9 cellular contexts compared by ENCODE assay signal in genomic region chr1:18951416-18951815, GRCh38. TPM values are rescaled to one million over a fixed set of nuclear protein-coding genes. Genes with fewer than 3 reads are reported as not detected.
DNase-seq lines count a peak whose midpoint lies in the region; ATAC-seq, FAIRE-seq and TF ChIP-seq lines count a peak whose summit lies in the region.
"Had no signal": no experiment of that assay in that cellular context is flagged by ENCODE, and none has a peak within 500 bp of the region (broad histone marks: within the 10 kb centered on the region; RNA-seq: fewer than 3 reads in every experiment).

No MANE protein-coding gene starts in this region.

- no peaks in the 10 kb centered on the region for H3K9me3 Mint-ChIP-seq in activated CD4-positive, alpha-beta T cell treated with anti-CD3 and anti-CD28 coated beads for 36 hours (ENCODE audit: low read depth)
- H3K9me3 Mint-ChIP-seq in activated T-helper 1 cell treated with anti-CD3 and anti-CD28 coated beads, Interleukin-12 subunit alpha, Interleukin-12 subunit beta, Interleukin-2, Interleukin-4 antibody, amounts not matched to agents 30 ng/mL and 10 ng/mL and 1 ng/mL, durations not matched to agents 14 hours and 24 hours and 36 hours, result no peaks in the 10 kb centered on the region

- peak overlapping the region; percentile 71; the same call in 1 of the 2 replicates for H3K9ac ChIP-seq in HepG2 (ENCODE audit: insufficient read depth, low read depth, low read length)

- peak overlapping the region; percentile 93 for H3K27ac ChIP-seq in HepG2 (ENCODE audit: extremely low read length, insufficient read depth, low read length)
- H3K27ac ChIP-seq in thoracic aorta, result peak overlapping the region; percentile 88 to 97

- H4K20me1 ChIP-seq in HepG2 (ENCODE audit: insufficient read depth, low read length), result peaks cover 19% of the 10 kb centered on the region

- no peaks in the 10 kb centered on the region for H3K27me3 Mint-ChIP-seq in activated CD4-positive, alpha-beta T cell treated with anti-CD3 and anti-CD28 coated beads for 36 hours
- peaks cover 2% of the 10 kb centered on the region for H3K27me3 Mint-ChIP-seq in activated T-helper 1 cell treated with anti-CD3 and anti-CD28 coated beads, Interleukin-12 subunit alpha, Interleukin-12 subunit beta, Interleukin-2, Interleukin-4 antibody, amounts not matched to agents 30 ng/mL and 10 ng/mL and 1 ng/mL, durations not matched to agents 14 hours and 24 hours and 36 hours (ENCODE audit: insufficient read depth)

- in situ Hi-C loops in HepG2 (cut with HindIII; ENCODE audit: extremely low pct_ligation_motif_present, low pct_unique_long_range_greater_than_20kb), result no loop called here

- peak; percentile 52 for DNase-seq in activated CD4-positive, alpha-beta T cell treated with anti-CD3 and anti-CD28 coated beads for 36 hours
- DNase-seq in activated CD4-positive, alpha-beta T cell treated with anti-CD3 and anti-CD28 coated beads, Interleukin-2, amount 50 U/mL, for 4 hours, result no peak
- DNase-seq in activated T-helper 1 cell treated with anti-CD3 and anti-CD28 coated beads, Interleukin-12 subunit alpha, Interleukin-12 subunit beta, Interleukin-2, Interleukin-4 antibody, amounts not matched to agents 30 ng/mL and 10 ng/mL and 1 ng/mL, durations not matched to agents 14 hours and 24 hours and 36 hours (ENCODE audit: low spot score), result no peak
- DNase-seq in HepG2 (ENCODE audit: low spot score), result no peak
- DNase-seq in thoracic aorta (ENCODE audit: low spot score), result no peak
- no peak for DNase-seq in NCI-H1417 treated with DMSO at 0.1 percent for 48 hours (lab: John Stamatoyannopoulos, UW)
- DNase-seq in NK-92 treated with Interleukin-12 subunit alpha and Interleukin-12 subunit beta, amount 100 ng/mL, for 24 hours (lab: John Stamatoyannopoulos, UW), result no peak
- DNase-seq: PC-3 had no signal

- H3K9me3 ChIP-seq in HepG2 (ENCODE audit: low read length) (no peaks in the 10 kb centered on the region), thoracic aorta (no peaks in the 10 kb centered on the region)

- peak overlapping the region; percentile 92 for H3K27ac Mint-ChIP-seq in activated CD4-positive, alpha-beta T cell treated with anti-CD3 and anti-CD28 coated beads for 36 hours
- peak overlapping the region; percentile 99 for H3K27ac Mint-ChIP-seq in activated T-helper 1 cell treated with anti-CD3 and anti-CD28 coated beads, Interleukin-12 subunit alpha, Interleukin-12 subunit beta, Interleukin-2, Interleukin-4 antibody, amounts not matched to agents 30 ng/mL and 10 ng/mL and 1 ng/mL, durations not matched to agents 14 hours and 24 hours and 36 hours

- FAIRE-seq in HepG2 (lab: Jason Lieb, UNC), result no peak

- H3K36me3 ChIP-seq in HepG2 (replicated peaks in 1 of 2; ENCODE audit: control insufficient read depth in 1 of 2, insufficient read depth in 2 of 2, low read length in 2 of 2) (no peaks in the 10 kb centered on the region), thoracic aorta (no peaks in the 10 kb centered on the region)

- peaks cover 83% of the 10 kb centered on the region for H3K79me2 ChIP-seq in HepG2 (ENCODE audit: insufficient read depth, low read length)

- no peak overlapping the region for H2AFZ ChIP-seq in HepG2 (ENCODE audit: low read length)

- TF ChIP-seq CTCF in HepG2 (CRISPR knock-in tag; IDR thresholded peaks at IDR 0.05) (no peak), thoracic aorta (IDR thresholded peaks at IDR 0.05) (no peak)

- TF ChIP-seq RAD21 in HepG2 (CRISPR knock-in tag; IDR thresholded peaks at IDR 0.05), result no peak

- H3K4me2 ChIP-seq in HepG2 (ENCODE audit: low read depth, low read length), result peak overlapping the region; percentile 98

- TF ChIP-seq POLR2A in HepG2 (IDR thresholded peaks at IDR 0.05; ENCODE audit: insufficient read depth in 1 of 2, low read depth in 2 of 2, low read length in 2 of 2), result no peak

- POLR2A ChIA-PET in activated CD4-positive, alpha-beta T cell treated with anti-CD3 and anti-CD28 coated beads for 36 hours (lab: Charles Lee), result interaction anchor here (0.9 to 5.6 kb wide), 6 partner anchors 9 to 49 kb away, joined by 3 to 43 read pairs (median 4); partner anchors contain the start of gene ALDH4A1
- POLR2A ChIA-PET in HepG2 (lab: Yijun Ruan, JAX), result interaction anchor here (0.9 to 1.4 kb wide), 2 partner anchors 95 to 119 kb away, joined by 3 read pairs; no protein-coding TSS in a partner anchor

- ATAC-seq in activated CD4-positive, alpha-beta T cell treated with anti-CD3 and anti-CD28 coated beads for 36 hours, result peak; percentile 4
- ATAC-seq in HepG2 (no peak), thoracic aorta (ENCODE audit: insufficient number of reproducible peaks, low FRiP score, low read depth) (no peak), HG02981 (IDR thresholded peaks at IDR 0.05; ENCODE audit: unreplicated experiment) (no peak)
- ATAC-seq: PC-3 had no signal

- H3K27me3 ChIP-seq in HepG2 (ENCODE audit: control insufficient read depth in 1 of 2, insufficient read depth in 2 of 2, low read length in 2 of 2), result no peaks in the 10 kb centered on the region
- no peaks in the 10 kb centered on the region for H3K27me3 ChIP-seq in thoracic aorta (replicated peaks; ENCODE audit: insufficient read depth)

- no TSS peak for BruUV-seq in HepG2 (replicated peaks; lab: Mats Ljungman, UMichigan)

- H3K4me1 Mint-ChIP-seq in activated CD4-positive, alpha-beta T cell treated with anti-CD3 and anti-CD28 coated beads for 36 hours, result peaks cover 80% of the 10 kb centered on the region
- H3K4me1 Mint-ChIP-seq in activated T-helper 1 cell treated with anti-CD3 and anti-CD28 coated beads, Interleukin-12 subunit alpha, Interleukin-12 subunit beta, Interleukin-2, Interleukin-4 antibody, amounts not matched to agents 30 ng/mL and 10 ng/mL and 1 ng/mL, durations not matched to agents 14 hours and 24 hours and 36 hours (ENCODE audit: low read depth), result peaks cover 87% of the 10 kb centered on the region

- H3K4me3 Mint-ChIP-seq in activated CD4-positive, alpha-beta T cell treated with anti-CD3 and anti-CD28 coated beads for 36 hours, result peak overlapping the region; percentile 86
- H3K4me3 Mint-ChIP-seq in activated T-helper 1 cell treated with anti-CD3 and anti-CD28 coated beads, Interleukin-12 subunit alpha, Interleukin-12 subunit beta, Interleukin-2, Interleukin-4 antibody, amounts not matched to agents 30 ng/mL and 10 ng/mL and 1 ng/mL, durations not matched to agents 14 hours and 24 hours and 36 hours, result peak overlapping the region; percentile 89

- CTCF ChIA-PET in activated CD4-positive, alpha-beta T cell treated with anti-CD3 and anti-CD28 coated beads for 36 hours (lab: Charles Lee), result interaction anchor here (1.2 to 7.2 kb wide), 7 partner anchors 25 to 60 kb away, joined by 3 to 66 read pairs (median 7); partner anchors contain the start of gene ALDH4A1
- CTCF ChIA-PET in HepG2 (lab: Yijun Ruan, JAX; ENCODE audit: low intra/inter-chr PET ratio, low total read pairs), result interaction anchor here (1.1 kb wide), 1 partner anchor 39 kb away, joined by 3 read pairs; no protein-coding TSS in a partner anchor

- 69% methylated on average over 7 of the region's 9 CpGs for WGBS in HepG2 (ENCODE audit: low lambda C conversion rate)

- peaks cover 44% of the 10 kb centered on the region for H3K36me3 Mint-ChIP-seq in activated CD4-positive, alpha-beta T cell treated with anti-CD3 and anti-CD28 coated beads for 36 hours (ENCODE audit: low read depth)
- H3K36me3 Mint-ChIP-seq in activated T-helper 1 cell treated with anti-CD3 and anti-CD28 coated beads, Interleukin-12 subunit alpha, Interleukin-12 subunit beta, Interleukin-2, Interleukin-4 antibody, amounts not matched to agents 30 ng/mL and 10 ng/mL and 1 ng/mL, durations not matched to agents 14 hours and 24 hours and 36 hours (ENCODE audit: low read depth), result peaks cover 26% of the 10 kb centered on the region

- H3K4me1 ChIP-seq in HepG2 (ENCODE audit: insufficient read depth, low read length) (peaks cover 85% of the 10 kb centered on the region), thoracic aorta (ENCODE audit: control insufficient read depth in 1 of 2, low read depth in 2 of 2) (peaks cover 54 to 86% of the 10 kb centered on the region in 2 donors)

- TF ChIP-seq EP300 in HepG2 (IDR thresholded peaks at IDR 0.05; ENCODE audit: low read depth in 2 of 2, low read length in 2 of 2) (no peak), HepG2 (CRISPR knock-in tag; IDR thresholded peaks at IDR 0.05; ENCODE audit: borderline replicate concordance) (no peak)

- H3K4me3 ChIP-seq in HepG2 (replicated peaks in 1 of 3; ENCODE audit: insufficient read depth in 1 of 3, low read depth in 2 of 3, low read length in 3 of 3), result peak overlapping the region in 2 of 3 experiments; percentile 73 to 75; a peak in 2 of 6 replicates
- H3K4me3 ChIP-seq in thoracic aorta, result peak overlapping the region; percentile 70

- intact Hi-C loops in activated CD4-positive, alpha-beta T cell treated with anti-CD3 and anti-CD28 coated beads for 36 hours (cut with DNase I, micrococcal nuclease), result loop anchor here (1.0 to 10.0 kb wide), 5 partner anchors 44 to 1514 kb away; partner anchors contain the start of gene RCC2 (in 1 of the 2)
- intact Hi-C loops in activated T-helper 1 cell treated with anti-CD3 and anti-CD28 coated beads, Interleukin-12 subunit alpha, Interleukin-12 subunit beta, Interleukin-2, Interleukin-4 antibody, amounts not matched to agents 30 ng/mL and 10 ng/mL and 1 ng/mL, durations not matched to agents 14 hours and 24 hours and 36 hours (cut with micrococcal nuclease), result loop anchor here (2.0 to 5.0 kb wide), 2 partner anchors 45 to 1236 kb away; partner anchors contain the start of genes PLA2G2C and UBXN10
- intact Hi-C loops in HepG2 (cut with micrococcal nuclease; ENCODE audit: unreplicated experiment), result loop anchor here (2.0 kb wide), 1 partner anchor 45 kb away; no protein-coding TSS in a partner anchor

RNA-seq across cellular contexts. Expression of gene IFFO2, which starts 5.1 kb away (rescaled TPM):
- total RNA-seq in activated CD4-positive, alpha-beta T cell treated with anti-CD3 and anti-CD28 coated beads for 36 hours, result 10 to 100 TPM; 48.3 to 62.7 TPM
- 31.8 and 32.6 TPM in 2 replicates for total RNA-seq in activated T-helper 1 cell treated with anti-CD3 and anti-CD28 coated beads, Interleukin-12 subunit alpha, Interleukin-12 subunit beta, Interleukin-2, Interleukin-4 antibody, amounts not matched to agents 30 ng/mL and 10 ng/mL and 1 ng/mL, durations not matched to agents 14 hours and 24 hours and 36 hours
- total RNA-seq in HepG2 (2016; rRNA removed; fragmentation: Illumina TruSeq; extraction: Trizol), result 16.3 and 16.7 TPM in 2 replicates
- total RNA-seq in HepG2 (2016; cell fraction: cytosol; rRNA removed; fragmentation: Illumina TruSeq; extraction: Trizol; ENCODE audit: low read depth), result 1.4 and 1.9 TPM in 2 replicates
- 12.2 and 17.7 TPM in 2 replicates for total RNA-seq in HepG2 (2016; cell fraction: insoluble cytoplasmic fraction; rRNA removed; fragmentation: Illumina TruSeq; extraction: Trizol)
- total RNA-seq in HepG2 (2016; cell fraction: membrane; rRNA removed; fragmentation: Illumina TruSeq; extraction: Trizol), result 3.8 and 4.9 TPM in 2 replicates
- total RNA-seq in HepG2 (2016; cell fraction: nucleus; rRNA removed; fragmentation: Illumina TruSeq; extraction: Trizol), result 10.0 and 11.1 TPM in 2 replicates
- polyA plus RNA-seq in HepG2 (2011; rRNA removed), result 6.9 and 7.3 TPM in 2 replicates
- 8.4 and 12.3 TPM in 2 replicates for polyA plus RNA-seq in HepG2 (2011; cell fraction: cytosol; rRNA removed)
- polyA plus RNA-seq in HepG2 (2011; cell fraction: nucleus; rRNA removed), result 21.1 and 21.8 TPM in 2 replicates
- 5.7 and 8.6 TPM in 2 replicates for polyA plus RNA-seq in HepG2 (2012)
- 0.47 and 1.00 TPM in 2 replicates for polyA plus RNA-seq in HepG2 (2016; cell fraction: cytosol; fragmentation: Illumina TruSeq; extraction: Trizol; ENCODE audit: low read depth)
- 9.4 and 11.8 TPM in 2 replicates for polyA plus RNA-seq in HepG2 (2016; cell fraction: insoluble cytoplasmic fraction; fragmentation: Illumina TruSeq; extraction: Trizol; ENCODE audit: low read depth)
- 1.5 and 1.6 TPM in 2 replicates for polyA plus RNA-seq in HepG2 (2016; cell fraction: membrane; fragmentation: Illumina TruSeq; extraction: Trizol; ENCODE audit: low read depth)
- 13.9 and 14.1 TPM in 2 replicates for polyA plus RNA-seq in HepG2 (2016; cell fraction: nucleus; fragmentation: Illumina TruSeq; extraction: Trizol; ENCODE audit: insufficient read depth, low read depth)
- 2.4 and 21.3 TPM in 2 replicates for polyA minus RNA-seq in HepG2 (2011; rRNA and poly(A)+ RNA removed; ENCODE audit: low replicate concordance)
- polyA minus RNA-seq in HepG2 (2011; cell fraction: cytosol; rRNA and poly(A)+ RNA removed), result 10.2 and 10.5 TPM in 2 replicates
- 4.0 and 6.3 TPM in 2 replicates for polyA minus RNA-seq in HepG2 (2011; cell fraction: nucleus; rRNA and poly(A)+ RNA removed)
- total RNA-seq in thoracic aorta, result 10 to 100 TPM; 24.8 to 27.7 TPM

RNA-seq across cellular contexts. Expression of gene ALDH4A1, which starts 49.1 kb away (rescaled TPM):
- 1 to 10 TPM; 4.4 to 5.8 TPM for total RNA-seq in activated CD4-positive, alpha-beta T cell treated with anti-CD3 and anti-CD28 coated beads for 36 hours
- total RNA-seq in activated T-helper 1 cell treated with anti-CD3 and anti-CD28 coated beads, Interleukin-12 subunit alpha, Interleukin-12 subunit beta, Interleukin-2, Interleukin-4 antibody, amounts not matched to agents 30 ng/mL and 10 ng/mL and 1 ng/mL, durations not matched to agents 14 hours and 24 hours and 36 hours, result 3.9 and 4.4 TPM in 2 replicates
- total RNA-seq in HepG2 (2016; rRNA removed; fragmentation: Illumina TruSeq; extraction: Trizol), result 58.5 and 76.4 TPM in 2 replicates
- total RNA-seq in HepG2 (2016; cell fraction: cytosol; rRNA removed; fragmentation: Illumina TruSeq; extraction: Trizol; ENCODE audit: low read depth), result 7.2 and 7.7 TPM in 2 replicates
- total RNA-seq in HepG2 (2016; cell fraction: insoluble cytoplasmic fraction; rRNA removed; fragmentation: Illumina TruSeq; extraction: Trizol), result 53.0 and 79.3 TPM in 2 replicates
- total RNA-seq in HepG2 (2016; cell fraction: membrane; rRNA removed; fragmentation: Illumina TruSeq; extraction: Trizol), result 22.0 and 22.8 TPM in 2 replicates
- 52.1 and 60.8 TPM in 2 replicates for total RNA-seq in HepG2 (2016; cell fraction: nucleus; rRNA removed; fragmentation: Illumina TruSeq; extraction: Trizol)
- polyA plus RNA-seq in HepG2 (2011; rRNA removed), result 229 and 240 TPM in 2 replicates
- polyA plus RNA-seq in HepG2 (2011; cell fraction: cytosol; rRNA removed), result 210 and 362 TPM in 2 replicates
- 328 and 432 TPM in 2 replicates for polyA plus RNA-seq in HepG2 (2011; cell fraction: nucleus; rRNA removed)
- polyA plus RNA-seq in HepG2 (2012), result 87.2 and 88.3 TPM in 2 replicates
- 7.1 and 8.1 TPM in 2 replicates for polyA plus RNA-seq in HepG2 (2016; cell fraction: cytosol; fragmentation: Illumina TruSeq; extraction: Trizol; ENCODE audit: low read depth)
- polyA plus RNA-seq in HepG2 (2016; cell fraction: insoluble cytoplasmic fraction; fragmentation: Illumina TruSeq; extraction: Trizol; ENCODE audit: low read depth), result 53.0 and 59.0 TPM in 2 replicates
- polyA plus RNA-seq in HepG2 (2016; cell fraction: membrane; fragmentation: Illumina TruSeq; extraction: Trizol; ENCODE audit: low read depth), result 16.0 and 17.1 TPM in 2 replicates
- 91.4 and 94.6 TPM in 2 replicates for polyA plus RNA-seq in HepG2 (2016; cell fraction: nucleus; fragmentation: Illumina TruSeq; extraction: Trizol; ENCODE audit: insufficient read depth, low read depth)
- polyA minus RNA-seq in HepG2 (2011; rRNA and poly(A)+ RNA removed; ENCODE audit: low replicate concordance), result 12.3 and 373 TPM in 2 replicates
- 140 and 148 TPM in 2 replicates for polyA minus RNA-seq in HepG2 (2011; cell fraction: cytosol; rRNA and poly(A)+ RNA removed)
- 129 and 138 TPM in 2 replicates for polyA minus RNA-seq in HepG2 (2011; cell fraction: nucleus; rRNA and poly(A)+ RNA removed)
- total RNA-seq in thoracic aorta, result 10 to 100 TPM in 1 of 2 donors, 1 to 10 TPM in 1; 9.6 to 24.2 TPM
